ENCODE assay signal across 8 cellular contexts in the genomic region with DNA sequence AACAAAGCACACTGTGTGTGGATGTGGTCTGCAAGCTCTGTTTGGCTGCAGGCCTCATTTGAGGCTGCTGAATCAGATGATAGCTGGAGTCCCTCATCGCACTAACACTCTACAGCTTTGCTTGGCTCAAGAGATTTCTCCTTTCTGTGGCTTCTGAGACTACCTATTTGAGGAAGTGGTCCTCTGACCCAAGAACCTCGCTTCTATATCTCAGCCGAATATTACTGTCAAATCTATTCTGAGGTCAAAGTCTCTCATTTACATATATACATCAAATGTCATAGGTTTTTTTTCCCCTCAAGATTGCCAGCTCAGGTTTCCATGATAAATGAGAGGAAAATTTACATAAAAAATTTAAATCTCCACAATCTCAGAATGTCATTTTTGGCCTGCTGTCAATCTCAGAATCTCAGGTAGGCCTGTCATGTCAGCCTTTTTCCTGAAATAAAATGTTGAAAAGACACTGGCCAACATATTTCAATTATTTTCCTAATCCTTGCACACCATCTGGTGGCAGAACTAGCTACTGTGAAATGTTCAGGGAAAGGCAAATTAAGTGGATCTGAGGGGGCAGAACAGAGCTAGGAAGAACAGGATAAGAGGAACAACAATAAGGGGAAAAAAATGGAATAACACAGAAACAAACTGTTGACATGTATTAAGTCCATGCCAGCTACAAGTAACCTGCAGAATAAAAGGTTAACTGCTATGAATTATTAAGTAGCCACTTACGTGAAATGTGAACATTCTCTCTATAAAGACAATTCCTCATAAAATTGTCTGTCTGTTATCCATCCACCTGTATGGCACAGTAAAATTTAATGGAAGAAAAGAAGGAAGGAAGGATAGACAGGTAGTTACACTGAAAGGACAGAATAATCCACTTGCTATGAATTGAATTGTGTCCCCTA. TPM values are rescaled to one million over a fixed set of nuclear protein-coding genes. Genes with fewer than 3 reads are reported as not detected.
DNase-seq lines count a peak whose midpoint lies in the region; ATAC-seq, FAIRE-seq and TF ChIP-seq lines count a peak whose summit lies in the region.

No MANE protein-coding gene starts in this region.

- H3K36me3 ChIP-seq in adrenal gland (replicated peaks in 1 of 2) (no peaks in the 10 kb centered on the region), testis (ENCODE audit: low read depth, missing control alignments) (no peaks in the 10 kb centered on the region)

- no peaks in the 10 kb centered on the region for H3K27me3 ChIP-seq in adrenal gland
- H3K27me3 ChIP-seq in testis = no peaks in the 10 kb centered on the region

- CTCF ChIA-PET in AG04449 (lab: Yijun Ruan, JAX) = interaction anchor here (0.6 to 5.0 kb wide), 84 partner anchors 9 to 1109 kb away, joined by 3 to 63 read pairs (median 4); a partner anchor contains a TSS

- no peaks in the 10 kb centered on the region for H3K9me3 Mint-ChIP-seq in immature natural killer cell

- 70 to 80% (median 73%) methylated on average over 4 of the region's 4 CpGs for WGBS in adrenal gland, 4 donors
- WGBS in testis, 2 donors = 70 to 83% methylated on average over 4 of the region's 4 CpGs

- H3K9me3 ChIP-seq in adrenal gland (replicated peaks in 1 of 3) (no peaks in the 10 kb centered on the region), testis (no peaks in the 10 kb centered on the region)

- no peaks in the 10 kb centered on the region for H3K36me3 Mint-ChIP-seq in immature natural killer cell

- H3K27ac ChIP-seq in adrenal gland (no peak overlapping the region), testis (no peak overlapping the region)

- H3K27me3 Mint-ChIP-seq in immature natural killer cell (ENCODE audit: low read depth in 3 of 3) = no peaks in the 10 kb centered on the region

- TF ChIP-seq POLR2A in adrenal gland (IDR thresholded peaks at IDR 0.05) (no peak), testis (IDR thresholded peaks at IDR 0.05) (no peak)

- H3K4me3 Mint-ChIP-seq in immature natural killer cell = no peak overlapping the region

- intact Hi-C loops in adrenal gland (cut with DNase I) = loop anchor here in 1 of 2 donors (10.0 kb wide), 2 partner anchors 103 to 823 kb away; no protein-coding TSS in a partner anchor
- intact Hi-C loops in testis (cut with DNase I; ENCODE audit: low total_unique reads) = no loop called here

- H3K4me1 ChIP-seq in adrenal gland (replicated peaks in 1 of 2) (no peaks in the 10 kb centered on the region), testis (no peaks in the 10 kb centered on the region)

- FAIRE-seq in GM18507 (lab: Jason Lieb, UNC) = peak; percentile 93

- peaks cover 3 to 8% of the 10 kb centered on the region in 2 donors for H3K4me1 Mint-ChIP-seq in immature natural killer cell

- peak; percentile 63 for TF ChIP-seq CTCF in AG04449 (IDR thresholded peaks at IDR 0.05; ENCODE audit: insufficient read depth, low read length, missing control alignments)
- peak in 5 of 6 experiments; percentile 58 to 79 (median 71) for TF ChIP-seq CTCF in adrenal gland (IDR thresholded peaks at IDR 0.05)
- TF ChIP-seq CTCF in testis (IDR thresholded peaks at IDR 0.05) = peak; percentile 40 to 71 (median 52)

- no peak overlapping the region for H3K4me3 ChIP-seq in AG04449 (ENCODE audit: low read depth, low read length)
- no peak overlapping the region for H3K4me3 ChIP-seq in adrenal gland
- H3K4me3 ChIP-seq in testis = no peak overlapping the region

- DNase-seq in AG04449 (ENCODE audit: low read depth, low spot score) = no peak
- peak; percentile 46 for DNase-seq in GM18507 (ENCODE audit: extremely low spot score, insufficient read length, low read depth)
- peak; percentile 7 for DNase-seq in NCI-H1105 (lab: John Stamatoyannopoulos, UW)
- DNase-seq in adrenal gland = peak in 2 of 7 donors; percentile 14 to 18
- peak; percentile 35 to 49 (median 45) for DNase-seq in immature natural killer cell
- DNase-seq in testis = no peak
- DNase-seq in activated gamma-delta T cell treated with Interleukin-2 at 50 U/mL for 16 hours = no peak

- ATAC-seq in HG02798 (IDR thresholded peaks at IDR 0.05; ENCODE audit: poor library complexity, unreplicated experiment) = peak; percentile 98

- POLR2A ChIA-PET in AG04449 (lab: Yijun Ruan, JAX) = no interaction called here

- peak overlapping the region in 1 of 6 donors; percentile 4 for H3K27ac Mint-ChIP-seq in immature natural killer cell

RNA-seq across cellular contexts. Expression of a gene that starts 39.3 kb away (rescaled TPM):
- total RNA-seq in adrenal gland (1 to 10 TPM in 6 of 8 donors, under 1 TPM in 2; 0.24 to 6.2 (median 1.7) TPM), testis (1 to 10 TPM; 1.6 to 3.2 TPM)
- polyA plus RNA-seq in adrenal gland (1 to 10 TPM in 2 of 3 donors, under 1 TPM in 1; 0.54 to 7.3 (median 1.1) TPM), immature natural killer cell (1 to 10 TPM in 2 of 3 donors, not detected in 1; 1.8 to 4.2 TPM), testis (ENCODE audit: insufficient read depth, low read depth, low replicate concordance) (2.6 TPM)

Comparison
In these comparisons a context has a peak if more than half of its experiments do, and no peak if none do; other contexts are left out.
1. DNase-seq: peak in GM18507 (single experiment), NCI-H1105 (single experiment) and immature natural killer cell (3 of 3); none in AG04449 (single experiment), testis (single experiment) and activated gamma-delta T cell treated with Interleukin-2 at 50 U/mL for 16 hours (single experiment).
2. Peak in every context shown above with its lines, with median percentiles within 50 percentile points of each other: CTCF ChIP-seq.